12 cellular contexts compared by ENCODE assay signal in genomic region chr4:152807294-152807829, GRCh38. TPM values are rescaled to one million over a fixed set of nuclear protein-coding genes. Genes with fewer than 3 reads are reported as not detected.
DNase-seq lines count a peak whose midpoint lies in the region; ATAC-seq and TF ChIP-seq lines count a peak whose summit lies in the region.
"Had no signal": no experiment of that assay in that cellular context is flagged by ENCODE, and none has a peak within 500 bp of the region (broad histone marks: within the 10 kb centered on the region; RNA-seq: fewer than 3 reads in every experiment).

No MANE protein-coding gene starts in this region.

- peak; percentile 96 for ATAC-seq in stimulated activated effector memory CD8-positive, alpha-beta T cell treated with anti-CD3 and anti-CD28 coated beads, Interleukin-12 subunit alpha, Interleukin-12 subunit beta, amount 100 ng/mL, for 72 hours
- no peak for ATAC-seq in aorta (ENCODE audit: low FRiP score)
- ATAC-seq: left colon had no signal

- no peaks in the 10 kb centered on the region for H3K36me3 ChIP-seq in aorta (ENCODE audit: control insufficient read depth in 1 of 2, insufficient read depth in 2 of 2, low read length in 1 of 2)
- H3K36me3 ChIP-seq in BE2C: no peaks in the 10 kb centered on the region

- no peaks in the 10 kb centered on the region for H3K27me3 Mint-ChIP-seq in activated T-cell treated with anti-CD3 and anti-CD28 coated beads, Interleukin-2, amount 50 U/mL, for 24 hours

- 94 to 96% methylated on average over 3 of the region's 3 CpGs for WGBS in aorta, 2 donors

- in situ Hi-C loops in astrocyte of the spinal cord (cut with HindIII; ENCODE audit: low sequenced_read_pairs): no loop called here

- peaks cover 39% of the 10 kb centered on the region for H3K36me3 Mint-ChIP-seq in activated T-cell treated with anti-CD3 and anti-CD28 coated beads, Interleukin-2, amount 50 U/mL, for 24 hours (ENCODE audit: low read depth)
- no peaks in the 10 kb centered on the region for H3K36me3 Mint-ChIP-seq in stimulated activated effector memory CD8-positive, alpha-beta T cell treated with anti-CD3 and anti-CD28 coated beads, Interleukin-12 subunit alpha, Interleukin-12 subunit beta, amount 100 ng/mL, for 72 hours

- H3K9me3 ChIP-seq in aorta (ENCODE audit: control insufficient read depth, low read length) (no peaks in the 10 kb centered on the region), BE2C (no peaks in the 10 kb centered on the region)

- peaks cover 22% of the 10 kb centered on the region for H3K4me1 Mint-ChIP-seq in activated T-cell treated with anti-CD3 and anti-CD28 coated beads, Interleukin-2, amount 50 U/mL, for 24 hours (ENCODE audit: low read depth)
- peaks cover 16% of the 10 kb centered on the region for H3K4me1 Mint-ChIP-seq in stimulated activated effector memory CD8-positive, alpha-beta T cell treated with anti-CD3 and anti-CD28 coated beads, Interleukin-12 subunit alpha, Interleukin-12 subunit beta, amount 100 ng/mL, for 72 hours

- H3K9me3 Mint-ChIP-seq in activated T-cell treated with anti-CD3 and anti-CD28 coated beads, Interleukin-2, amount 50 U/mL, for 24 hours: peaks cover 13% of the 10 kb centered on the region
- H3K9me3 Mint-ChIP-seq in stimulated activated effector memory CD8-positive, alpha-beta T cell treated with anti-CD3 and anti-CD28 coated beads, Interleukin-12 subunit alpha, Interleukin-12 subunit beta, amount 100 ng/mL, for 72 hours: no peaks in the 10 kb centered on the region

- H3K4me3 ChIP-seq in astrocyte of the spinal cord (ENCODE audit: low read depth, low read length) (no peak overlapping the region), aorta (ENCODE audit: low read length in 2 of 2) (no peak overlapping the region), BE2C (ENCODE audit: low read depth, low read length) (no peak overlapping the region)

- intact Hi-C loops in aorta (cut with DNase I): no loop called here

- DNase-seq in activated T-cell treated with anti-CD3 and anti-CD28 coated beads, Interleukin-2, amount 50 U/mL, for 24 hours: no peak
- DNase-seq in activated T-cell treated with anti-CD3 and anti-CD28 coated beads, Interleukin-2, amount 50 U/mL, for 1 hour: no peak
- DNase-seq in NAMALWA (ENCODE audit: low spot score): peak; percentile 43
- peak; percentile 71 for DNase-seq in astrocyte of the spinal cord (ENCODE audit: low read depth, low spot score)
- DNase-seq in stimulated activated effector memory CD8-positive, alpha-beta T cell treated with anti-CD3 and anti-CD28 coated beads, Interleukin-12 subunit alpha, Interleukin-12 subunit beta, amount 100 ng/mL, for 72 hours (ENCODE audit: low spot score in 2 of 2): no peak
- DNase-seq in aorta: no peak
- DNase-seq in cortex of kidney (lab: John Stamatoyannopoulos, UW): no peak
- DNase-seq in BE2C: no peak
- DNase-seq: activated naive CD4-positive, alpha-beta T cell treated with anti-CD3 and anti-CD28 coated beads, Interleukin-2, amount 50 U/mL, for 16 hours; left colon had no signal

- TF ChIP-seq CTCF in astrocyte of the spinal cord (IDR thresholded peaks at IDR 0.05; ENCODE audit: low read depth, low read length): no peak
- no peak for TF ChIP-seq CTCF in BE2C (IDR thresholded peaks at IDR 0.05; ENCODE audit: low read depth, low read length)

- H3K27ac Mint-ChIP-seq in activated T-cell treated with anti-CD3 and anti-CD28 coated beads, Interleukin-2, amount 50 U/mL, for 24 hours: peak overlapping the region; percentile 7
- no peak overlapping the region for H3K27ac Mint-ChIP-seq in stimulated activated effector memory CD8-positive, alpha-beta T cell treated with anti-CD3 and anti-CD28 coated beads, Interleukin-12 subunit alpha, Interleukin-12 subunit beta, amount 100 ng/mL, for 72 hours

- H3K27me3 ChIP-seq in aorta (ENCODE audit: control insufficient read depth in 1 of 2, insufficient read depth in 2 of 2, low read length in 1 of 2): no peaks in the 10 kb centered on the region
- no peaks in the 10 kb centered on the region for H3K27me3 ChIP-seq in BE2C

- peaks cover 2 to 3% of the 10 kb centered on the region in 2 donors for H3K4me1 ChIP-seq in aorta (ENCODE audit: control insufficient read depth in 1 of 2, insufficient read depth in 2 of 2, low read length in 2 of 2)
- H3K4me1 ChIP-seq in BE2C: peaks cover 5% of the 10 kb centered on the region; the same call in 1 of the 2 replicates

- H3K4me3 Mint-ChIP-seq in activated T-cell treated with anti-CD3 and anti-CD28 coated beads, Interleukin-2, amount 50 U/mL, for 24 hours: peak overlapping the region; percentile 11
- H3K4me3 Mint-ChIP-seq in stimulated activated effector memory CD8-positive, alpha-beta T cell treated with anti-CD3 and anti-CD28 coated beads, Interleukin-12 subunit alpha, Interleukin-12 subunit beta, amount 100 ng/mL, for 72 hours: peak overlapping the region; percentile 34

- no peak overlapping the region for H3K27ac ChIP-seq in aorta (ENCODE audit: low read depth in 1 of 2, low read length in 2 of 2)
- H3K27ac ChIP-seq: KMS-11 had no signal

RNA-seq across cellular contexts. Expression of gene ARFIP1, which starts 27.6 kb away (rescaled TPM):
- total RNA-seq in aorta: 10 to 100 TPM; 28.9 to 30.4 TPM
- 10 to 100 TPM; 16.5 to 27.8 TPM for polyA plus RNA-seq in aorta
- 19.8 TPM for polyA plus RNA-seq in BE2C (2012; ENCODE audit: insufficient read depth, insufficient read length, low read depth)

RNA-seq across cellular contexts. Expression of gene TIGD4, which starts 27.8 kb away (rescaled TPM):
- total RNA-seq in aorta: under 1 TPM; 0.30 to 0.32 TPM
- not detected for polyA plus RNA-seq in aorta
- not detected for polyA plus RNA-seq in BE2C (2012; ENCODE audit: insufficient read depth, insufficient read length, low read depth)
- polyA plus RNA-seq: AG04450 had no signal

Comparison
In these comparisons a context has a peak if more than half of its experiments do, and no peak if none do; other contexts are left out.
1. DNase-seq: peak in NAMALWA (single experiment) and astrocyte of the spinal cord (single experiment); none in activated T-cell treated with anti-CD3 and anti-CD28 coated beads, Interleukin-2, amount 50 U/mL, for 24 hours (single experiment), activated T-cell treated with anti-CD3 and anti-CD28 coated beads, Interleukin-2, amount 50 U/mL, for 1 hour (single experiment), stimulated activated effector memory CD8-positive, alpha-beta T cell treated with anti-CD3 and anti-CD28 coated beads, Interleukin-12 subunit alpha, Interleukin-12 subunit beta, amount 100 ng/mL, for 72 hours (0 of 2), aorta (0 of 2), cortex of kidney (single experiment) and BE2C (single experiment).